1 cellular context compared by ENCODE assay signal in genomic region chr2:137873860-137874259, GRCh38.
TF ChIP-seq lines count a peak whose summit lies in the region.

No MANE protein-coding gene starts in this region.

TF ChIP-seq in HepG2, 621 proteins besides CTCF, POLR2A, EP300 and RAD21 (continued from another document):
- TF ChIP-seq, protein P1, sequence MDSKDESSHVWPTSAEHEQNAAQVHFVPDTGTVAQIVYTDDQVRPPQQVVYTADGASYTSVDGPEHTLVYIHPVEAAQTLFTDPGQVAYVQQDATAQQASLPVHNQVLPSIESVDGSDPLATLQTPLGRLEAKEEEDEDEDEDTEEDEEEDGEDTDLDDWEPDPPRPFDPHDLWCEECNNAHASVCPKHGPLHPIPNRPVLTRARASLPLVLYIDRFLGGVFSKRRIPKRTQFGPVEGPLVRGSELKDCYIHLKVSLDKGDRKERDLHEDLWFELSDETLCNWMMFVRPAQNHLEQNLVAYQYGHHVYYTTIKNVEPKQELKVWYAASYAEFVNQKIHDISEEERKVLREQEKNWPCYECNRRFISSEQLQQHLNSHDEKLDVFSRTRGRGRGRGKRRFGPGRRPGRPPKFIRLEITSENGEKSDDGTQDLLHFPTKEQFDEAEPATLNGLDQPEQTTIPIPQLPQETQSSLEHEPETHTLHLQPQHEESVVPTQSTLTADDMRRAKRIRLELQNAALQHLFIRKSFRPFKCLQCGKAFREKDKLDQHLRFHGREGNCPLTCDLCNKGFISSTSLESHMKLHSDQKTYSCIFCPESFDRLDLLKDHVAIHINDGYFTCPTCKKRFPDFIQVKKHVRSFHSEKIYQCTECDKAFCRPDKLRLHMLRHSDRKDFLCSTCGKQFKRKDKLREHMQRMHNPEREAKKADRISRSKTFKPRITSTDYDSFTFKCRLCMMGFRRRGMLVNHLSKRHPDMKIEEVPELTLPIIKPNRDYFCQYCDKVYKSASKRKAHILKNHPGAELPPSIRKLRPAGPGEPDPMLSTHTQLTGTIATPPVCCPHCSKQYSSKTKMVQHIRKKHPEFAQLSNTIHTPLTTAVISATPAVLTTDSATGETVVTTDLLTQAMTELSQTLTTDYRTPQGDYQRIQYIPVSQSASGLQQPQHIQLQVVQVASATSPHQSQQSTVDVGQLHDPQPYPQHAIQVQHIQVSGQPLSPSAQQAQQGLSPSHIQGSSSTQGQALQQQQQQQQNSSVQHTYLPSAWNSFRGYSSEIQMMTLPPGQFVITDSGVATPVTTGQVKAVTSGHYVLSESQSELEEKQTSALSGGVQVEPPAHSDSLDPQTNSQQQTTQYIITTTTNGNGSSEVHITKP (CRISPR knock-in tag; IDR thresholded peaks at IDR 0.05; ENCODE audit: low read depth): no peak
- TF ChIP-seq SMYD3 (CRISPR knock-in tag; IDR thresholded peaks at IDR 0.05) (no peak), ZNF562 (CRISPR knock-in tag; IDR thresholded peaks at IDR 0.05; ENCODE audit: borderline replicate concordance) (no peak), TOPORS (CRISPR knock-in tag; IDR thresholded peaks at IDR 0.05) (no peak), ZNF431 (CRISPR knock-in tag; IDR thresholded peaks at IDR 0.05; ENCODE audit: borderline replicate concordance, low read depth) (no peak), RCOR2 (CRISPR knock-in tag; IDR thresholded peaks at IDR 0.05) (no peak)
